In the genomic region with DNA sequence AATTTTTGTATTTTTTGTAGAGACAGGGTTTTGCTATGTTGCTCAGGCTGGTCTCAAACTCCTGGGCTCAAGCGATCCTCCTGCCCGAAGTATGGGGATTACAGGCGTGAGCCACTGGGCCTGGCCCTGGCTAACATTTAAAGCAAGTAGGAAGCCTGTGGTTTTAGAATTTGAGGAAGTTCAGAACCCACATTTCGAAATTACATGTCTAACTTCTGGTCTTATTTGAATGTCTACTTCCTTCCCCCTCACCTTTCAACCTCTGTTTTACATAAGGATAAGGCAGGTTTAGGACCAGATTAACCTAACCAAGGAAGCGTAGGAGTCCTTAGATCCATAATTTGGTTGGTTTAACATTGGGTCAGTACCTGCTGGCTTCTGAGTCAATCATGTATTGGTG, we compare ENCODE assay signal across 10 cellular contexts.
A peak's percentile ranks its signal among the peaks of the same experiment; 100 is the strongest.
DNase-seq lines count a peak whose midpoint lies in the region; ATAC-seq and TF ChIP-seq lines count a peak whose summit lies in the region.
"Had no signal": no experiment of that assay in that cellular context is flagged by ENCODE, and none has a peak within 500 bp of the region (broad histone marks: within the 10 kb centered on the region; RNA-seq: fewer than 3 reads in every experiment).

No MANE protein-coding gene starts in this region.

- peaks cover 53% of the 10 kb centered on the region for H3K27me3 Mint-ChIP-seq in memory B cell
- peaks cover 23% of the 10 kb centered on the region for H3K27me3 Mint-ChIP-seq in activated CD8-positive, alpha-beta memory T cell treated with anti-CD3 and anti-CD28 coated beads, Interleukin-2, amount 10 ng/mL, durations not matched to agents 7 days and 5 days

- no peak overlapping the region for H3K4me3 ChIP-seq in adrenal gland
- H3K4me3 ChIP-seq: body of pancreas had no signal

- ATAC-seq in GM18870 (IDR thresholded peaks at IDR 0.05; ENCODE audit: unreplicated experiment), result peak; percentile 92
- ATAC-seq in HG02642 (IDR thresholded peaks at IDR 0.05; ENCODE audit: poor library complexity, unreplicated experiment), result peak; percentile 87
- ATAC-seq in memory B cell (ENCODE audit: low read depth), result peak; percentile 98
- no peak for ATAC-seq in activated CD8-positive, alpha-beta memory T cell treated with anti-CD3 and anti-CD28 coated beads, Interleukin-2, amount 10 ng/mL, durations not matched to agents 7 days and 5 days
- ATAC-seq: body of pancreas had no signal

- H3K36me3 Mint-ChIP-seq in memory B cell, result peaks cover 5% of the 10 kb centered on the region
- no peaks in the 10 kb centered on the region for H3K36me3 Mint-ChIP-seq in activated CD8-positive, alpha-beta memory T cell treated with anti-CD3 and anti-CD28 coated beads, Interleukin-2, amount 10 ng/mL, durations not matched to agents 7 days and 5 days

- no peak for TF ChIP-seq CTCF in adrenal gland (IDR thresholded peaks at IDR 0.05)

- H3K4me3 Mint-ChIP-seq in memory B cell, result peak overlapping the region; percentile 14
- H3K4me3 Mint-ChIP-seq in activated CD8-positive, alpha-beta memory T cell treated with anti-CD3 and anti-CD28 coated beads, Interleukin-2, amount 10 ng/mL, durations not matched to agents 7 days and 5 days, result no peak overlapping the region

- H3K27ac ChIP-seq in adrenal gland, result no peak overlapping the region
- H3K27ac ChIP-seq: body of pancreas had no signal

- H3K4me1 ChIP-seq in adrenal gland (replicated peaks in 1 of 2), result no peaks in the 10 kb centered on the region
- H3K4me1 ChIP-seq: body of pancreas had no signal

- H3K27me3 ChIP-seq in adrenal gland, result no peaks in the 10 kb centered on the region
- H3K27me3 ChIP-seq: body of pancreas had no signal

- in situ Hi-C loops in KBM-7 (cut with MboI; ENCODE audit: low pct_unique_long_range_greater_than_20kb, low sequenced_read_pairs), result no loop called here

- WGBS in adrenal gland, 4 donors, result 81 to 92% (median 85%) methylated on average over 5 of the region's 5 CpGs

- intact Hi-C loops in adrenal gland (cut with DNase I), result no loop called here

- H3K36me3 ChIP-seq in adrenal gland (replicated peaks in 1 of 2), result no peaks in the 10 kb centered on the region

- peaks cover 2% of the 10 kb centered on the region for H3K9me3 Mint-ChIP-seq in memory B cell
- no peaks in the 10 kb centered on the region for H3K9me3 Mint-ChIP-seq in activated CD8-positive, alpha-beta memory T cell treated with anti-CD3 and anti-CD28 coated beads, Interleukin-2, amount 10 ng/mL, durations not matched to agents 7 days and 5 days (ENCODE audit: low read depth)

- TF ChIP-seq POLR2A in adrenal gland (IDR thresholded peaks at IDR 0.05), result no peak

- CTCF ChIA-PET in activated CD8-positive, alpha-beta memory T cell treated with anti-CD3 and anti-CD28 coated beads, Interleukin-2, amount 10 ng/mL, durations not matched to agents 7 days and 5 days (lab: Charles Lee), result interaction anchor here (1.0 kb wide), 1 partner anchor 30 kb away, joined by 3 read pairs; no protein-coding TSS in a partner anchor

- DNase-seq in KBM-7, result peak; percentile 92
- DNase-seq in memory B cell (ENCODE audit: low spot score in 2 of 2), result peak; percentile 26 to 30
- no peak for DNase-seq in DMS 273 (lab: John Stamatoyannopoulos, UW; ENCODE audit: unreplicated experiment)
- DNase-seq in activated naive CD4-positive, alpha-beta T cell treated with anti-CD3 and anti-CD28 coated beads, Interleukin-2, amount 50 U/mL, for 16 hours, result no peak
- DNase-seq in activated CD8-positive, alpha-beta memory T cell treated with anti-CD3 and anti-CD28 coated beads, Interleukin-2, amount 10 ng/mL, durations not matched to agents 7 days and 5 days, result no peak
- no peak for DNase-seq in adrenal gland
- DNase-seq: NCI-H146 had no signal

- H3K4me1 Mint-ChIP-seq in memory B cell, result peaks cover 28% of the 10 kb centered on the region
- peaks cover 9% of the 10 kb centered on the region for H3K4me1 Mint-ChIP-seq in activated CD8-positive, alpha-beta memory T cell treated with anti-CD3 and anti-CD28 coated beads, Interleukin-2, amount 10 ng/mL, durations not matched to agents 7 days and 5 days

- H3K27ac Mint-ChIP-seq in memory B cell, result peak overlapping the region; percentile 8
- no peak overlapping the region for H3K27ac Mint-ChIP-seq in activated CD8-positive, alpha-beta memory T cell treated with anti-CD3 and anti-CD28 coated beads, Interleukin-2, amount 10 ng/mL, durations not matched to agents 7 days and 5 days

- H3K9me3 ChIP-seq in adrenal gland (replicated peaks in 1 of 3), result no peaks in the 10 kb centered on the region
- H3K9me3 ChIP-seq: body of pancreas had no signal

Comparison
In these comparisons a context has a peak if more than half of its experiments do, and no peak if none do; other contexts are left out.
1. DNase-seq: peak in KBM-7 (single experiment) and memory B cell (2 of 2); none in DMS 273 (single experiment), activated naive CD4-positive, alpha-beta T cell treated with anti-CD3 and anti-CD28 coated beads, Interleukin-2, amount 50 U/mL, for 16 hours (single experiment), activated CD8-positive, alpha-beta memory T cell treated with anti-CD3 and anti-CD28 coated beads, Interleukin-2, amount 10 ng/mL, durations not matched to agents 7 days and 5 days (single experiment) and adrenal gland (0 of 7).